Comparison of ENCODE assay signal across 1 cellular context in the genomic region with DNA sequence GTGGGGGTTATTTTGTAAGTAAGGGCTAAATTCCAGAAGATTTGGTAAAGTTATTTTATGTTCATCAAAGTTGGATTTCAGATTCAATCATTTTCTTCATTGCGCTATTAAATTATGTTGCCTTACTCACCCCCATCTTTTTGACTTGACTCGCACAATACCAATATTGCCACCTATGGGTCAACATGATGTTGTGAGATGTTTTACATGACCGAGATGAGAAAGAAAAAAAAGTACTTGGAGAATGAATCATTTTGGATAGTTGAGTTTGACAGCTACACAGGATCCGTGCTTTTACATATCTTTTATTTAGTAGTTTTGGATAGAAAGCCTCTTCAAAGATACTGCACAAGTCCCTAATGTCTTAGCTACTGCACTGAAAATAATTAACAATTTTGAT.
TF ChIP-seq lines count a peak whose summit lies in the region.

No MANE protein-coding gene starts in this region.

TF ChIP-seq in Ishikawa, 13 proteins besides CTCF, POLR2A, EP300 and RAD21 (continued from another document):
- TF ChIP-seq, protein P1, sequence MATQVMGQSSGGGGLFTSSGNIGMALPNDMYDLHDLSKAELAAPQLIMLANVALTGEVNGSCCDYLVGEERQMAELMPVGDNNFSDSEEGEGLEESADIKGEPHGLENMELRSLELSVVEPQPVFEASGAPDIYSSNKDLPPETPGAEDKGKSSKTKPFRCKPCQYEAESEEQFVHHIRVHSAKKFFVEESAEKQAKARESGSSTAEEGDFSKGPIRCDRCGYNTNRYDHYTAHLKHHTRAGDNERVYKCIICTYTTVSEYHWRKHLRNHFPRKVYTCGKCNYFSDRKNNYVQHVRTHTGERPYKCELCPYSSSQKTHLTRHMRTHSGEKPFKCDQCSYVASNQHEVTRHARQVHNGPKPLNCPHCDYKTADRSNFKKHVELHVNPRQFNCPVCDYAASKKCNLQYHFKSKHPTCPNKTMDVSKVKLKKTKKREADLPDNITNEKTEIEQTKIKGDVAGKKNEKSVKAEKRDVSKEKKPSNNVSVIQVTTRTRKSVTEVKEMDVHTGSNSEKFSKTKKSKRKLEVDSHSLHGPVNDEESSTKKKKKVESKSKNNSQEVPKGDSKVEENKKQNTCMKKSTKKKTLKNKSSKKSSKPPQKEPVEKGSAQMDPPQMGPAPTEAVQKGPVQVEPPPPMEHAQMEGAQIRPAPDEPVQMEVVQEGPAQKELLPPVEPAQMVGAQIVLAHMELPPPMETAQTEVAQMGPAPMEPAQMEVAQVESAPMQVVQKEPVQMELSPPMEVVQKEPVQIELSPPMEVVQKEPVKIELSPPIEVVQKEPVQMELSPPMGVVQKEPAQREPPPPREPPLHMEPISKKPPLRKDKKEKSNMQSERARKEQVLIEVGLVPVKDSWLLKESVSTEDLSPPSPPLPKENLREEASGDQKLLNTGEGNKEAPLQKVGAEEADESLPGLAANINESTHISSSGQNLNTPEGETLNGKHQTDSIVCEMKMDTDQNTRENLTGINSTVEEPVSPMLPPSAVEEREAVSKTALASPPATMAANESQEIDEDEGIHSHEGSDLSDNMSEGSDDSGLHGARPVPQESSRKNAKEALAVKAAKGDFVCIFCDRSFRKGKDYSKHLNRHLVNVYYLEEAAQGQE (IDR thresholded peaks at IDR 0.05; ENCODE audit: low read depth), result no peak
- TF ChIP-seq TEAD4 (IDR thresholded peaks at IDR 0.05) (no peak), YY1 (IDR thresholded peaks at IDR 0.05; ENCODE audit: low read depth) (no peak), CEBPB (IDR thresholded peaks at IDR 0.05) (no peak)
